8 cellular contexts compared by ENCODE assay signal in genomic region chr21:28516996-28517592, GRCh38.
DNase-seq lines count a peak whose midpoint lies in the region; ATAC-seq and TF ChIP-seq lines count a peak whose summit lies in the region.

No MANE protein-coding gene starts in this region.

- no peaks in the 10 kb centered on the region for H3K27me3 Mint-ChIP-seq in natural killer cell (ENCODE audit: low read depth in 2 of 2)
- H3K27me3 Mint-ChIP-seq in stimulated activated naive CD8-positive, alpha-beta T cell treated with anti-CD3 and anti-CD28 coated beads, Interleukin-15, amount 100 ng/mL, for 72 hours, result no peaks in the 10 kb centered on the region

- no peaks in the 10 kb centered on the region for H3K36me3 Mint-ChIP-seq in natural killer cell

- H3K4me3 Mint-ChIP-seq in natural killer cell, result no peak overlapping the region
- H3K4me3 Mint-ChIP-seq in stimulated activated naive CD8-positive, alpha-beta T cell treated with anti-CD3 and anti-CD28 coated beads, Interleukin-15, amount 100 ng/mL, for 72 hours, result no peak overlapping the region

- H3K4me3 ChIP-seq in BLaER1 treated with 17β-estradiol and CSF1 and Interleukin-3, amounts not matched to agents 10 nM and 100 nM, result no peak overlapping the region
- no peak overlapping the region for H3K4me3 ChIP-seq in epithelial cell of proximal tubule (ENCODE audit: low read depth, low read length)

- DNase-seq in NCI-H69 (lab: John Stamatoyannopoulos, UW) (peak; percentile 60), epithelial cell of proximal tubule (ENCODE audit: low read depth) (peak; percentile 7), natural killer cell (peak; percentile 39)
- peak; percentile 81 for DNase-seq in activated CD8-positive, alpha-beta memory T cell treated with anti-CD3 and anti-CD28 coated beads for 24 hours
- DNase-seq in stimulated activated naive CD8-positive, alpha-beta T cell treated with anti-CD3 and anti-CD28 coated beads, Interleukin-15, amount 100 ng/mL, for 72 hours, result peak; percentile 57 to 66

- H3K9ac ChIP-seq in BLaER1 treated with 17β-estradiol and CSF1 and Interleukin-3, amounts not matched to agents 10 nM and 100 nM, result no peak overlapping the region

- peaks cover 0 to 6% (median 0%) of the 10 kb centered on the region in 11 experiments; a peak in 3 of 22 replicates for H3K9me3 ChIP-seq in BLaER1 treated with 17β-estradiol and CSF1 and Interleukin-3, amounts not matched to agents 10 nM and 100 nM (replicated peaks in 1 of 11)

- TF ChIP-seq CTCF in epithelial cell of proximal tubule (conservative IDR thresholded peaks at IDR 0.05; ENCODE audit: low read depth, low read length) (peak; percentile 94), natural killer cell (IDR thresholded peaks at IDR 0.05) (peak; percentile 62)

- H3K27me3 ChIP-seq in BLaER1 treated with 17β-estradiol and CSF1 and Interleukin-3, amounts not matched to agents 10 nM and 100 nM, result no peaks in the 10 kb centered on the region

- H3K27ac ChIP-seq in BLaER1 treated with 17β-estradiol and CSF1 and Interleukin-3, amounts not matched to agents 10 nM and 100 nM, result no peak overlapping the region

- peaks cover 16 to 34% (median 25%) of the 10 kb centered on the region in 10 experiments for H3K4me1 ChIP-seq in BLaER1 treated with 17β-estradiol and CSF1 and Interleukin-3, amounts not matched to agents 10 nM and 100 nM

- H3K36me3 ChIP-seq in BLaER1 treated with 17β-estradiol and CSF1 and Interleukin-3, amounts not matched to agents 10 nM and 100 nM, result no peaks in the 10 kb centered on the region

- peak overlapping the region in 10 of 11 experiments; percentile 29 to 72 (median 53); a peak in 20 of 22 replicates for H3K4me2 ChIP-seq in BLaER1 treated with 17β-estradiol and CSF1 and Interleukin-3, amounts not matched to agents 10 nM and 100 nM

- no peaks in the 10 kb centered on the region for H4K20me1 ChIP-seq in BLaER1 treated with 17β-estradiol and CSF1 and Interleukin-3, amounts not matched to agents 10 nM and 100 nM

- peaks cover 13 to 24% of the 10 kb centered on the region in 2 donors for H3K4me1 Mint-ChIP-seq in natural killer cell
- peaks cover 6% of the 10 kb centered on the region for H3K4me1 Mint-ChIP-seq in stimulated activated naive CD8-positive, alpha-beta T cell treated with anti-CD3 and anti-CD28 coated beads, Interleukin-15, amount 100 ng/mL, for 72 hours

- H3K27ac Mint-ChIP-seq in natural killer cell, result no peak overlapping the region
- H3K27ac Mint-ChIP-seq in stimulated activated naive CD8-positive, alpha-beta T cell treated with anti-CD3 and anti-CD28 coated beads, Interleukin-15, amount 100 ng/mL, for 72 hours, result peak overlapping the region in 1 of 2 donors; percentile 74

- intact Hi-C loops in natural killer cell (cut with micrococcal nuclease), result loop anchor here (1.0 to 2.0 kb wide), 3 partner anchors 228 to 424 kb away; no protein-coding TSS in a partner anchor

- H3K9me3 Mint-ChIP-seq in natural killer cell, result no peaks in the 10 kb centered on the region
- no peaks in the 10 kb centered on the region for H3K9me3 Mint-ChIP-seq in stimulated activated naive CD8-positive, alpha-beta T cell treated with anti-CD3 and anti-CD28 coated beads, Interleukin-15, amount 100 ng/mL, for 72 hours

- ATAC-seq in GM19043 (IDR thresholded peaks at IDR 0.05; ENCODE audit: low read depth, unreplicated experiment) (peak; percentile 94), HG03135 (IDR thresholded peaks at IDR 0.05; ENCODE audit: unreplicated experiment) (peak; percentile 98), natural killer cell (peak; percentile 78 to 80 (median 79))
- ATAC-seq in stimulated activated naive CD8-positive, alpha-beta T cell treated with anti-CD3 and anti-CD28 coated beads, Interleukin-15, amount 100 ng/mL, for 72 hours, result peak; percentile 98

Comparison
In these comparisons a context has a peak if more than half of its experiments do, and no peak if none do; other contexts are left out.
1. DNase-seq: peak in every context shown above with its lines; median percentile 81 in activated CD8-positive, alpha-beta memory T cell treated with anti-CD3 and anti-CD28 coated beads for 24 hours; 62 in stimulated activated naive CD8-positive, alpha-beta T cell treated with anti-CD3 and anti-CD28 coated beads, Interleukin-15, amount 100 ng/mL, for 72 hours; 60 in NCI-H69; 39 in natural killer cell; 7 in epithelial cell of proximal tubule.